ENCODE assay signal across 1 cellular context in genomic region chr16:28865722-28866453, GRCh38.
TF ChIP-seq lines count a peak whose summit lies in the region.

No MANE protein-coding gene starts in this region.

TF ChIP-seq in HepG2, 621 proteins besides CTCF, POLR2A, EP300 and RAD21 (continued from another document and continues in another):
- TF ChIP-seq ZBTB40 (IDR thresholded peaks at IDR 0.05), result no peak
- TF ChIP-seq ZBTB40 (CRISPR knock-in tag; IDR thresholded peaks at IDR 0.05), result no peak
- no peak for TF ChIP-seq ZNF775 (CRISPR knock-in tag; IDR thresholded peaks at IDR 0.05; ENCODE audit: borderline replicate concordance)
- no peak for TF ChIP-seq KDM1A (CRISPR knock-in tag; IDR thresholded peaks at IDR 0.05)
- no peak for TF ChIP-seq MLXIP (CRISPR knock-in tag; IDR thresholded peaks at IDR 0.05; ENCODE audit: borderline replicate concordance)
- no peak for TF ChIP-seq SUZ12 (IDR thresholded peaks at IDR 0.05; ENCODE audit: low read depth, low read length)
- TF ChIP-seq ZNF574 (CRISPR knock-in tag; IDR thresholded peaks at IDR 0.05), result peak; percentile 90
- TF ChIP-seq HIC2 (CRISPR knock-in tag; IDR thresholded peaks at IDR 0.05; ENCODE audit: low read depth), result no peak
- no peak for TF ChIP-seq ZNF335 (CRISPR knock-in tag; IDR thresholded peaks at IDR 0.05)
- peak; percentile 60; the same call in 1 of the 2 replicates for TF ChIP-seq ZNF746 (CRISPR knock-in tag; IDR thresholded peaks at IDR 0.05)
- TF ChIP-seq PCBP2 (optimal IDR thresholded peaks at IDR 0.05; ENCODE audit: low read depth, low read length, poor library complexity, severe bottlenecking), result no peak
- no peak for TF ChIP-seq ZNF781 (CRISPR knock-in tag; IDR thresholded peaks at IDR 0.05; ENCODE audit: borderline replicate concordance, not compliant biosample characterization)
- no peak for TF ChIP-seq SOX13 (IDR thresholded peaks at IDR 0.05)
- TF ChIP-seq SOX13 (CRISPR knock-in tag; conservative IDR thresholded peaks at IDR 0.05 in 1 of 2, IDR thresholded peaks at IDR 0.05 in 1 of 2), result peak in 1 of 2 experiments; percentile 34; a peak in 1 of 4 replicates
- TF ChIP-seq ZNF362 (CRISPR knock-in tag; IDR thresholded peaks at IDR 0.05; ENCODE audit: borderline replicate concordance), result no peak
- TF ChIP-seq TFAP4 (IDR thresholded peaks at IDR 0.05; ENCODE audit: borderline replicate concordance, low read depth), result no peak
- no peak for TF ChIP-seq STAT5B (CRISPR knock-in tag; IDR thresholded peaks at IDR 0.05)
- TF ChIP-seq ATF7-NPFF (CRISPR knock-in tag; IDR thresholded peaks at IDR 0.05; ENCODE audit: low read depth), result peak; percentile 62; the same call in 1 of the 2 replicates
- TF ChIP-seq ZNF749 (CRISPR knock-in tag; IDR thresholded peaks at IDR 0.05; ENCODE audit: borderline replicate concordance), result no peak
- no peak for TF ChIP-seq ZEB1 (IDR thresholded peaks at IDR 0.05; ENCODE audit: insufficient replicate concordance, low read depth)
- no peak for TF ChIP-seq PBX3 (CRISPR knock-in tag; IDR thresholded peaks at IDR 0.05; ENCODE audit: borderline replicate concordance)
- 0 out of 2 replicates have a peak, but pooled peaks have one; percentile 47 for TF ChIP-seq ZBTB39 (CRISPR knock-in tag; IDR thresholded peaks at IDR 0.05)
- TF ChIP-seq KLF9 (CRISPR knock-in tag; IDR thresholded peaks at IDR 0.05; ENCODE audit: low read depth), result no peak
- no peak for TF ChIP-seq ZNF773 (CRISPR knock-in tag; IDR thresholded peaks at IDR 0.05; ENCODE audit: borderline replicate concordance)
- TF ChIP-seq ARNTL (CRISPR knock-in tag; IDR thresholded peaks at IDR 0.05), result no peak
- no peak for TF ChIP-seq SKI (IDR thresholded peaks at IDR 0.05; ENCODE audit: partially characterized antibody)
